ENCODE assay signal across 28 cellular contexts in the genomic region with DNA sequence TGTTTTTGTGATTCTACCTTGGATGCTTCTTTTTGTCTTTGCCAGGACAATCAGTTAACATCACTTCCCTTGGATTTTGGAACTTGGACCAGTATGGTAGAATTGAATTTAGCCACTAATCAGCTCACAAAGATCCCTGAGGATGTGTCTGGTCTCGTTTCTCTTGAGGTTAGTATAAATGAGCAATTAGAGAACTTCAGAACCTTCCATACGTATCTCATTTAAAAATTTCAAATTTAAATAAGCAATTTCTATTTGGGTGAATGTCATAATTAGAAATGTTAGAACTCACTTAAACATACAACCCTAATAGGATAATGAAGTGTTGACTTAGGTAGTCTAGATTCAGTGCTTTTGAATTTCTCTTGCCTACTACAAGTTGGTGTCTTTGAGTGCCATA.
"Had no signal": no experiment of that assay in that cellular context is flagged by ENCODE, and none has a peak within 500 bp of the region (broad histone marks: within the 10 kb centered on the region; RNA-seq: fewer than 3 reads in every experiment).

No MANE protein-coding gene starts in this region.

- H3K27ac ChIP-seq: colonic mucosa, coronary artery, dorsolateral prefrontal cortex, epithelial cell of prostate, esophagus muscularis mucosa, esophagus squamous epithelium, foreskin keratinocyte, gastrocnemius medialis, gastroesophageal sphincter, heart left ventricle, heart right ventricle, hepatocyte had no signal

- ATAC-seq: effector memory CD8-positive, alpha-beta T cell; esophagus mucosa; foreskin keratinocyte; gastrocnemius medialis; gastroesophageal sphincter; heart left ventricle; heart right ventricle had no signal

- DNase-seq: colonic mucosa; dermis blood vessel endothelial cell; dorsolateral prefrontal cortex; effector CD4-positive, alpha-beta T cell; effector CD8-positive, alpha-beta T cell; effector memory CD4-positive, alpha-beta T cell; effector memory CD8-positive, alpha-beta T cell; endodermal cell; erythroblast; esophagus squamous epithelium; foreskin fibroblast; foreskin keratinocyte; foreskin melanocyte; gastrocnemius medialis; glutamatergic neuron; head of caudate nucleus; heart left ventricle; heart right ventricle had no signal

- FAIRE-seq: colon, endometrium, frontal cortex had no signal

- H3K36me3 ChIP-seq: colonic mucosa had no signal

- H3K4me2 ChIP-seq: hepatocyte had no signal

- H3K4me3 ChIP-seq: colonic mucosa, coronary artery, dorsolateral prefrontal cortex, esophagus muscularis mucosa, esophagus squamous epithelium, gastrocnemius medialis, gastroesophageal sphincter, heart left ventricle, heart right ventricle, hepatocyte had no signal

- H3K9me3 ChIP-seq: colonic mucosa, esophagus muscularis mucosa, esophagus squamous epithelium, gastrocnemius medialis, gastroesophageal sphincter, heart left ventricle, heart right ventricle had no signal

- H3K4me3 Mint-ChIP-seq: dendritic cell treated with granulocyte-macrophage colony-stimulating factor and Interleukin-4, amounts not matched to agents 40 ng/mL and 50 ng/mL, for 4 days; effector memory CD8-positive, alpha-beta T cell; endodermal cell had no signal

- H2AFZ ChIP-seq: hepatocyte had no signal

- H3K79me2 ChIP-seq: hepatocyte had no signal

- H3K4me1 Mint-ChIP-seq: endodermal cell had no signal

- H3K4me1 ChIP-seq: colonic mucosa, esophagus muscularis mucosa, foreskin keratinocyte, gastrocnemius medialis, gastroesophageal sphincter, heart left ventricle, heart right ventricle had no signal

- H3K9me3 Mint-ChIP-seq: dendritic cell treated with granulocyte-macrophage colony-stimulating factor and Interleukin-4, amounts not matched to agents 40 ng/mL and 50 ng/mL, for 4 days; effector memory CD8-positive, alpha-beta T cell; endodermal cell had no signal

- H3K27ac Mint-ChIP-seq: dendritic cell treated with granulocyte-macrophage colony-stimulating factor and Interleukin-4, amounts not matched to agents 40 ng/mL and 50 ng/mL, for 4 days; endodermal cell had no signal

- H3K27me3 ChIP-seq: colonic mucosa, dorsolateral prefrontal cortex, esophagus muscularis mucosa, esophagus squamous epithelium, foreskin keratinocyte, gastrocnemius medialis, gastroesophageal sphincter, heart left ventricle, heart right ventricle, hepatocyte had no signal

- H3K27me3 Mint-ChIP-seq: dendritic cell treated with granulocyte-macrophage colony-stimulating factor and Interleukin-4, amounts not matched to agents 40 ng/mL and 50 ng/mL, for 4 days; effector memory CD8-positive, alpha-beta T cell had no signal
